In genomic region chr3:16888785-16889607, GRCh38 we compare ENCODE assay signal across 8 cellular contexts. TPM values are rescaled to one million over a fixed set of nuclear protein-coding genes. Genes with fewer than 3 reads are reported as not detected.
DNase-seq lines count a peak whose midpoint lies in the region; ATAC-seq lines count a peak whose summit lies in the region.

No MANE protein-coding gene starts in this region.

- H3K36me3 ChIP-seq in Karpas-422 (ENCODE audit: insufficient read depth, low read length): no peaks in the 10 kb centered on the region

- no peaks in the 10 kb centered on the region for H3K27me3 ChIP-seq in Karpas-422 (ENCODE audit: low read length)

- peak overlapping the region; percentile 94 for H3K4me3 Mint-ChIP-seq in activated T-cell treated with anti-CD3 and anti-CD28 coated beads, Interleukin-2, amount 50 U/mL, for 4 hours
- peak overlapping the region; percentile 93 to 97 for H3K4me3 Mint-ChIP-seq in activated T-cell treated with anti-CD3 and anti-CD28 coated beads, Interleukin-2, amount 50 U/mL, for 72 hours
- peak overlapping the region; percentile 88 for H3K4me3 Mint-ChIP-seq in stimulated activated effector memory CD8-positive, alpha-beta T cell treated with anti-CD3 and anti-CD28 coated beads, Interleukin-12 subunit alpha, Interleukin-12 subunit beta, amount 100 ng/mL, for 72 hours

- DNase-seq in activated T-cell treated with anti-CD3 and anti-CD28 coated beads, Interleukin-2, amount 50 U/mL, for 4 hours: no peak
- DNase-seq in activated T-cell treated with anti-CD3 and anti-CD28 coated beads, Interleukin-2, amount 50 U/mL, for 1 hour: no peak
- DNase-seq in activated T-cell treated with anti-CD3 and anti-CD28 coated beads, Interleukin-2, amount 50 U/mL, for 72 hours: peak; percentile 45 to 48
- DNase-seq in stimulated activated effector memory CD8-positive, alpha-beta T cell treated with anti-CD3 and anti-CD28 coated beads, Interleukin-12 subunit alpha, Interleukin-12 subunit beta, amount 100 ng/mL, for 72 hours (ENCODE audit: low spot score in 2 of 2): no peak
- DNase-seq in NCI-H748 (lab: John Stamatoyannopoulos, UW; ENCODE audit: unreplicated experiment) (no peak), Karpas-422 (no peak), substantia nigra (lab: John Stamatoyannopoulos, UW) (no peak)

- H3K27me3 Mint-ChIP-seq in activated T-cell treated with anti-CD3 and anti-CD28 coated beads, Interleukin-2, amount 50 U/mL, for 4 hours (ENCODE audit: low read depth): no peaks in the 10 kb centered on the region
- no peaks in the 10 kb centered on the region for H3K27me3 Mint-ChIP-seq in activated T-cell treated with anti-CD3 and anti-CD28 coated beads, Interleukin-2, amount 50 U/mL, for 72 hours (ENCODE audit: low read depth)

- no peak overlapping the region for H3K4me3 ChIP-seq in Karpas-422 (ENCODE audit: low read length)

- no peak overlapping the region for H3K9ac ChIP-seq in Karpas-422 (ENCODE audit: low read length)

- peak in 1 of 2 donors; percentile 28 for ATAC-seq in activated T-cell treated with anti-CD3 and anti-CD28 coated beads, Interleukin-2, amount 50 U/mL, for 4 hours
- ATAC-seq in HG03039 (IDR thresholded peaks at IDR 0.05; ENCODE audit: unreplicated experiment): peak; percentile 28
- peak; percentile 55 for ATAC-seq in activated T-cell treated with anti-CD3 and anti-CD28 coated beads, Interleukin-2, amount 50 U/mL, for 72 hours (replicated peaks in 1 of 2)
- ATAC-seq in stimulated activated effector memory CD8-positive, alpha-beta T cell treated with anti-CD3 and anti-CD28 coated beads, Interleukin-12 subunit alpha, Interleukin-12 subunit beta, amount 100 ng/mL, for 72 hours: peak; percentile 66

- peaks cover 76% of the 10 kb centered on the region for H3K4me1 Mint-ChIP-seq in activated T-cell treated with anti-CD3 and anti-CD28 coated beads, Interleukin-2, amount 50 U/mL, for 4 hours (ENCODE audit: low read depth)
- H3K4me1 Mint-ChIP-seq in activated T-cell treated with anti-CD3 and anti-CD28 coated beads, Interleukin-2, amount 50 U/mL, for 72 hours (ENCODE audit: low read depth): peaks cover 74% of the 10 kb centered on the region
- H3K4me1 Mint-ChIP-seq in stimulated activated effector memory CD8-positive, alpha-beta T cell treated with anti-CD3 and anti-CD28 coated beads, Interleukin-12 subunit alpha, Interleukin-12 subunit beta, amount 100 ng/mL, for 72 hours: peaks cover 68% of the 10 kb centered on the region

- no peak overlapping the region for H2AFZ ChIP-seq in Karpas-422 (ENCODE audit: low read length)

- H3K4me1 ChIP-seq in Karpas-422 (ENCODE audit: low read length): peaks cover 29% of the 10 kb centered on the region

- no peaks in the 10 kb centered on the region for H3K9me3 ChIP-seq in Karpas-422 (ENCODE audit: low read length)

- peaks cover 7% of the 10 kb centered on the region; the same call in 1 of the 2 replicates for H4K20me1 ChIP-seq in Karpas-422 (ENCODE audit: insufficient read depth, low read depth, low read length)

- no peaks in the 10 kb centered on the region for H3K79me2 ChIP-seq in Karpas-422 (ENCODE audit: low read length)

- H3K4me2 ChIP-seq in Karpas-422 (ENCODE audit: low read depth, low read length, poor library complexity, severe bottlenecking): no peak overlapping the region

- H3K27ac ChIP-seq in Karpas-422 (ENCODE audit: low read length) (no peak overlapping the region), substantia nigra (ENCODE audit: low read depth, low read length, poor library complexity, severe bottlenecking) (no peak overlapping the region)

- no peaks in the 10 kb centered on the region for H3K9me2 ChIP-seq in Karpas-422 (replicated peaks; ENCODE audit: insufficient read depth, low read length)

- no peaks in the 10 kb centered on the region for H3K9me3 Mint-ChIP-seq in activated T-cell treated with anti-CD3 and anti-CD28 coated beads, Interleukin-2, amount 50 U/mL, for 4 hours
- no peaks in the 10 kb centered on the region for H3K9me3 Mint-ChIP-seq in activated T-cell treated with anti-CD3 and anti-CD28 coated beads, Interleukin-2, amount 50 U/mL, for 72 hours
- H3K9me3 Mint-ChIP-seq in stimulated activated effector memory CD8-positive, alpha-beta T cell treated with anti-CD3 and anti-CD28 coated beads, Interleukin-12 subunit alpha, Interleukin-12 subunit beta, amount 100 ng/mL, for 72 hours: no peaks in the 10 kb centered on the region

- H3K27ac Mint-ChIP-seq in activated T-cell treated with anti-CD3 and anti-CD28 coated beads, Interleukin-2, amount 50 U/mL, for 72 hours: peak overlapping the region; percentile 100
- peak overlapping the region; percentile 87 for H3K27ac Mint-ChIP-seq in stimulated activated effector memory CD8-positive, alpha-beta T cell treated with anti-CD3 and anti-CD28 coated beads, Interleukin-12 subunit alpha, Interleukin-12 subunit beta, amount 100 ng/mL, for 72 hours

- peaks cover 3% of the 10 kb centered on the region for H3K36me3 Mint-ChIP-seq in activated T-cell treated with anti-CD3 and anti-CD28 coated beads, Interleukin-2, amount 50 U/mL, for 4 hours (ENCODE audit: insufficient read depth)
- H3K36me3 Mint-ChIP-seq in activated T-cell treated with anti-CD3 and anti-CD28 coated beads, Interleukin-2, amount 50 U/mL, for 72 hours (ENCODE audit: insufficient read depth in 2 of 2): peaks cover 0 to 6% of the 10 kb centered on the region in 2 donors
- H3K36me3 Mint-ChIP-seq in stimulated activated effector memory CD8-positive, alpha-beta T cell treated with anti-CD3 and anti-CD28 coated beads, Interleukin-12 subunit alpha, Interleukin-12 subunit beta, amount 100 ng/mL, for 72 hours: peaks cover 6% of the 10 kb centered on the region

RNA-seq across cellular contexts. Expression of gene PLCL2, which starts 4.2 kb away (rescaled TPM):
- 10 to 100 TPM; 12.6 to 14.2 (median 12.7) TPM for total RNA-seq in activated T-cell treated with anti-CD3 and anti-CD28 coated beads, Interleukin-2, amount 50 U/mL, for 4 hours
- total RNA-seq in activated T-cell treated with anti-CD3 and anti-CD28 coated beads, Interleukin-2, amount 50 U/mL, for 72 hours: 10 to 100 TPM; 22.9 to 24.7 TPM
- total RNA-seq in Karpas-422 (2014; rRNA removed; shearing (Covaris generic); ENCODE audit: low replicate concordance): 2.5 and 3.8 TPM in 2 replicates

Comparison
In these comparisons a context has a peak if more than half of its experiments do, and no peak if none do; other contexts are left out.
1. DNase-seq: peak in activated T-cell treated with anti-CD3 and anti-CD28 coated beads, Interleukin-2, amount 50 U/mL, for 72 hours (2 of 2); none in activated T-cell treated with anti-CD3 and anti-CD28 coated beads, Interleukin-2, amount 50 U/mL, for 4 hours (single experiment), activated T-cell treated with anti-CD3 and anti-CD28 coated beads, Interleukin-2, amount 50 U/mL, for 1 hour (single experiment), stimulated activated effector memory CD8-positive, alpha-beta T cell treated with anti-CD3 and anti-CD28 coated beads, Interleukin-12 subunit alpha, Interleukin-12 subunit beta, amount 100 ng/mL, for 72 hours (0 of 2), NCI-H748 (single experiment), Karpas-422 (single experiment) and substantia nigra (0 of 49).
2. Peak in every context shown above with its lines, with median percentiles within 50 percentile points of each other: H3K4me3 Mint-ChIP-seq.